ENCODE assay signal across 8 cellular contexts in the genomic region with DNA sequence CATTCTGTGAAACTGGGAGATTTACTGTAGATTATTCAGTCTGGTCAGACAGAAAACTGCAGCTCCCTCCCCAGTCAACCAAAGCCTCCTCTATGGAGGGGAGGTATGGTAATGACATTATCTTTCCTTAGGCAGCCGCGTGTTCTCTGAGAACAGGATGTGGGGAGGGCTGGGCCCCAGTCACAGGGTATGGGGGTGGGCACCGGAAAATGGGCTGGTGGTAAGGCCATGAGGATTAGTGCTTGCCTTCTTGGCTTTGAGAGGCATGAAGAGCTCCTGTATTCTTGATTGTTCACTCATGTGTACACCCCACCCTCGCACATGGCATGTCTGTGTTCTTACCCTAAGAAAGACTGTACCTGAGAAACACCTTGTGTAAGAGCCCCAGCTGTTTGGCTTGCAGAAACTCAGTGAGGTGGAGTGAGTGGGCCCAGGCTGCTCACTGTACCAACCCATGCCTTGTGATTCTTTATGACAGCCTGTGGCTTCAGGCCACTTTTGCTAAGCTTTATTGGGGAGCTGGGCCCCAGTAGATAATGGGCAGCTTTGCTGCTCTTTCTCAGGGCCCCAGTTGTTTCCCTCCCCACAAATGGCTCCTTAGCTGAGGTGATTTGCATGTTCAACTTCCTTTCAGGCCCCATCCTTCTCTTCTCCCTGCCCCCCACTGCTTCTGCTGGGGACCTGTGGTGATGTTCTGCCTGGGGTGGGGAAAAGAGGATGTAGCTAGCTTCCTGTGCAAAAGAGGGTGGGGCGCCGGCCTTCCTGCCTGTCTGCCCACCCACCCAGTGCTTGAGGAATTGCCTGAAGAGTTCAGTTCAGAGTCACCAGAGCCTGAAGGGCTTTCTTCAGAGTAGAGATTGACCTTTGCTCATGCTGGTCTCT. TPM values are rescaled to one million over a fixed set of nuclear protein-coding genes. Genes with fewer than 3 reads are reported as not detected.
A peak's percentile ranks its signal among the peaks of the same experiment; 100 is the strongest.
DNase-seq lines count a peak whose midpoint lies in the region; ATAC-seq and TF ChIP-seq lines count a peak whose summit lies in the region.

No MANE protein-coding gene starts in this region.

- H3K4me2 ChIP-seq in SK-N-SH = peak overlapping the region; percentile 45

- peaks cover 98% of the 10 kb centered on the region for H4K20me1 ChIP-seq in SK-N-SH (ENCODE audit: insufficient read depth)

- H3K36me3 Mint-ChIP-seq in activated naive CD4-positive, alpha-beta T cell treated with anti-CD3 and anti-CD28 coated beads for 36 hours (ENCODE audit: low read depth) = peaks cover 26% of the 10 kb centered on the region

- peak overlapping the region in 1 of 2 experiments; percentile 77; a peak in 2 of 4 replicates for H3K27ac ChIP-seq in SK-N-SH (ENCODE audit: low read depth in 2 of 2, low read length in 1 of 2)

- H3K9me2 ChIP-seq in SK-N-SH = no peaks in the 10 kb centered on the region

- H3K9ac ChIP-seq in SK-N-SH = peak overlapping the region; percentile 38; the same call in 1 of the 2 replicates

- H3K4me1 ChIP-seq in SK-N-SH (ENCODE audit: control insufficient read depth in 1 of 2, insufficient read depth in 2 of 2, low read depth in 1 of 2, low read length in 1 of 2) = peaks cover 0 to 22% of the 10 kb centered on the region in 2 experiments; a peak in 1 of 4 replicates

- H2AFZ ChIP-seq in SK-N-SH (ENCODE audit: low read depth) = no peak overlapping the region

- H3K4me3 Mint-ChIP-seq in activated naive CD4-positive, alpha-beta T cell treated with anti-CD3 and anti-CD28 coated beads for 36 hours = peak overlapping the region; percentile 50

- DNase-seq in SK-N-SH (no peak), kidney tubule cell (ENCODE audit: low spot score) (peak; percentile 58), NCI-H2029 treated with DMSO at 0.1 percent for 48 hours (lab: John Stamatoyannopoulos, UW) (no peak), DMS53 treated with DMSO at 0.1 percent for 48 hours (lab: John Stamatoyannopoulos, UW; ENCODE audit: unreplicated experiment) (no peak)
- peak; percentile 82 for DNase-seq in activated naive CD4-positive, alpha-beta T cell treated with anti-CD3 and anti-CD28 coated beads for 36 hours
- peak; percentile 33 for DNase-seq in stimulated activated CD8-positive, alpha-beta memory T cell treated with anti-CD3 and anti-CD28 coated beads, Interleukin-15, amount 100 ng/mL, for 1 hour (ENCODE audit: low read depth)

- H3K36me3 ChIP-seq in SK-N-SH (replicated peaks in 1 of 2; ENCODE audit: control insufficient read depth in 1 of 2, insufficient read depth in 2 of 2, low read length in 1 of 2) = peaks cover 0 to 7% of the 10 kb centered on the region in 2 experiments

- peaks cover 86% of the 10 kb centered on the region for H3K4me1 Mint-ChIP-seq in activated naive CD4-positive, alpha-beta T cell treated with anti-CD3 and anti-CD28 coated beads for 36 hours (ENCODE audit: low read depth)

- WGBS in SK-N-SH (ENCODE audit: low lambda C conversion rate) = 24% methylated on average over 4 of the region's 6 CpGs

- no peaks in the 10 kb centered on the region for H3K9me3 Mint-ChIP-seq in activated naive CD4-positive, alpha-beta T cell treated with anti-CD3 and anti-CD28 coated beads for 36 hours

- POLR2A ChIA-PET in SK-N-SH (lab: Yijun Ruan, JAX) = no interaction called here

- peaks cover 100% of the 10 kb centered on the region for H3K79me2 ChIP-seq in SK-N-SH (ENCODE audit: insufficient read depth)

- intact Hi-C loops in activated naive CD4-positive, alpha-beta T cell treated with anti-CD3 and anti-CD28 coated beads for 36 hours (cut with micrococcal nuclease) = loop anchor here (1.0 to 5.0 kb wide), 6 partner anchors 8 to 103 kb away; no protein-coding TSS in a partner anchor

- no peaks in the 10 kb centered on the region for H3K27me3 Mint-ChIP-seq in activated naive CD4-positive, alpha-beta T cell treated with anti-CD3 and anti-CD28 coated beads for 36 hours (ENCODE audit: low read depth)

- TF ChIP-seq EP300 in SK-N-SH (IDR thresholded peaks at IDR 0.05; ENCODE audit: borderline replicate concordance in 1 of 2, low read depth in 1 of 2, low read length in 1 of 2) = no peak

- no peaks in the 10 kb centered on the region; the same call in 1 of the 2 replicates for H3K27me3 ChIP-seq in SK-N-SH (ENCODE audit: insufficient read depth)

- ATAC-seq in GM18870 (IDR thresholded peaks at IDR 0.05; ENCODE audit: unreplicated experiment) (peak; percentile 62), HG03103 (IDR thresholded peaks at IDR 0.05; ENCODE audit: low read depth, unreplicated experiment) (peak; percentile 54)

- H3K9me3 ChIP-seq in SK-N-SH = no peaks in the 10 kb centered on the region

- no peak for TF ChIP-seq RAD21 in SK-N-SH (IDR thresholded peaks at IDR 0.05; ENCODE audit: low read length)

- no peak overlapping the region for H3K4me3 ChIP-seq in SK-N-SH (ENCODE audit: low read depth in 2 of 2, low read length in 1 of 2)

- CTCF ChIA-PET in SK-N-SH (lab: Yijun Ruan, JAX) = no interaction called here
- CTCF ChIA-PET in activated naive CD4-positive, alpha-beta T cell treated with anti-CD3 and anti-CD28 coated beads for 36 hours (lab: Charles Lee) = interaction anchor here (1.0 to 2.1 kb wide), 6 partner anchors 11 to 288 kb away, joined by 3 to 9 read pairs (median 6); no protein-coding TSS in a partner anchor

- peaks cover 13% of the 10 kb centered on the region for H3F3A ChIP-seq in SK-N-SH (replicated peaks; ENCODE audit: insufficient read depth)

- TF ChIP-seq CTCF in SK-N-SH (IDR thresholded peaks at IDR 0.05) = no peak

- H3K27ac Mint-ChIP-seq in activated naive CD4-positive, alpha-beta T cell treated with anti-CD3 and anti-CD28 coated beads for 36 hours = peak overlapping the region; percentile 95

TF ChIP-seq in SK-N-SH, 30 proteins besides CTCF, POLR2A, EP300 and RAD21:
- no peak for TF ChIP-seq GATA2 (CRISPR knock-in tag; IDR thresholded peaks at IDR 0.05)
- TF ChIP-seq GABPA (IDR thresholded peaks at IDR 0.05; ENCODE audit: low read depth) = no peak
- no peak for TF ChIP-seq MEF2A (IDR thresholded peaks at IDR 0.05; ENCODE audit: borderline replicate concordance, low read depth)
- TF ChIP-seq SMC3 (IDR thresholded peaks at IDR 0.05; ENCODE audit: low read depth, low read length) = no peak
- TF ChIP-seq PBX3 (IDR thresholded peaks at IDR 0.05) = no peak
- 0 out of 2 replicates have a peak, but pooled peaks have one; percentile 10 for TF ChIP-seq MAX (IDR thresholded peaks at IDR 0.05; ENCODE audit: low read depth)
- TF ChIP-seq RFX5 (IDR thresholded peaks at IDR 0.05; ENCODE audit: low read length) = no peak
- no peak for TF ChIP-seq NFIC (IDR thresholded peaks at IDR 0.05; ENCODE audit: borderline replicate concordance)

RNA-seq across cellular contexts. Expression of gene MSN, which starts 30.7 kb away (rescaled TPM):
- polyA plus RNA-seq in SK-N-SH (2012; rRNA removed) = 189 and 226 TPM in 2 replicates
- polyA plus RNA-seq in SK-N-SH (2012; cell fraction: cytosol; rRNA removed) = 139 and 159 TPM in 2 replicates
- 133 and 207 TPM in 2 replicates for polyA plus RNA-seq in SK-N-SH (2012; cell fraction: nucleus; rRNA removed)
- 100 to 1,000 TPM; 482 to 507 TPM for total RNA-seq in activated naive CD4-positive, alpha-beta T cell treated with anti-CD3 and anti-CD28 coated beads for 36 hours

Comparison
In these comparisons a context has a peak if more than half of its experiments do, and no peak if none do; other contexts are left out.
1. DNase-seq: peak in activated naive CD4-positive, alpha-beta T cell treated with anti-CD3 and anti-CD28 coated beads for 36 hours (single experiment), kidney tubule cell (single experiment) and stimulated activated CD8-positive, alpha-beta memory T cell treated with anti-CD3 and anti-CD28 coated beads, Interleukin-15, amount 100 ng/mL, for 1 hour (single experiment); none in SK-N-SH (single experiment), NCI-H2029 treated with DMSO at 0.1 percent for 48 hours (single experiment) and DMS53 treated with DMSO at 0.1 percent for 48 hours (single experiment).